7 cellular contexts compared by ENCODE assay signal in genomic region chr5:177509361-177509951, GRCh38. TPM values are rescaled to one million over a fixed set of nuclear protein-coding genes. Genes with fewer than 3 reads are reported as not detected.
DNase-seq lines count a peak whose midpoint lies in the region; ATAC-seq and TF ChIP-seq lines count a peak whose summit lies in the region.

TSS of gene DOK3 (minus strand) at chr5:177509826. CDS start at chr5:177509540, 286 bp downstream.

- H3K4me1 ChIP-seq in thyroid gland, result no peaks in the 10 kb centered on the region

- peak within 1 kb of the TSS in 1 of 3 donors; percentile 12 for H3K27ac ChIP-seq in thyroid gland

- H3K27me3 ChIP-seq in thyroid gland, result no peaks in the 10 kb centered on the region

- intact Hi-C loops in thyroid gland (cut with DNase I), result loop anchor here (10.0 kb wide), 1 partner anchor 395 kb away; no protein-coding TSS in a partner anchor

- H3K36me3 ChIP-seq in thyroid gland, result peaks cover 30 to 34% of the 10 kb centered on the region in 2 donors

- H3K9me3 ChIP-seq in thyroid gland, result no peaks in the 10 kb centered on the region

- peak within 1 kb of the TSS; percentile 10 for H3K4me3 ChIP-seq in fibroblast of villous mesenchyme (ENCODE audit: low read depth, low read length)
- H3K4me3 ChIP-seq in thyroid gland (replicated peaks in 1 of 3), result peak within 1 kb of the TSS in 1 of 3 donors; percentile 12

- H3K27ac Mint-ChIP-seq in stimulated activated effector memory CD8-positive, alpha-beta T cell treated with anti-CD3 and anti-CD28 coated beads, Interleukin-12 subunit alpha, Interleukin-12 subunit beta, amount 100 ng/mL, for 72 hours, result peak within 1 kb of the TSS; percentile 56

- WGBS in thyroid gland, 2 donors, result 47 to 53% methylated on average over 6 to 11 of the region's 20 CpGs

- no peak for TF ChIP-seq POLR2A in thyroid gland (IDR thresholded peaks at IDR 0.05)

- peak; percentile 62 for DNase-seq in MV-4-11 (lab: John Stamatoyannopoulos, UW)
- no peak for DNase-seq in fibroblast of villous mesenchyme (ENCODE audit: low read depth)
- DNase-seq in stimulated activated effector memory CD8-positive, alpha-beta T cell treated with anti-CD3 and anti-CD28 coated beads, Interleukin-12 subunit alpha, Interleukin-12 subunit beta, amount 100 ng/mL, for 72 hours (ENCODE audit: low spot score in 2 of 2), result no peak
- no peak for DNase-seq in thyroid gland

- ATAC-seq in GM19351 (IDR thresholded peaks at IDR 0.05; ENCODE audit: unreplicated experiment), result peak; percentile 36
- ATAC-seq in stimulated activated effector memory CD8-positive, alpha-beta T cell treated with anti-CD3 and anti-CD28 coated beads, Interleukin-12 subunit alpha, Interleukin-12 subunit beta, amount 100 ng/mL, for 72 hours, result no peak
- ATAC-seq in HG02678 (IDR thresholded peaks at IDR 0.05; ENCODE audit: unreplicated experiment), result no peak
- no peak for ATAC-seq in HG03521 (IDR thresholded peaks at IDR 0.05; ENCODE audit: unreplicated experiment)

- no peaks in the 10 kb centered on the region for H3K9me3 Mint-ChIP-seq in stimulated activated effector memory CD8-positive, alpha-beta T cell treated with anti-CD3 and anti-CD28 coated beads, Interleukin-12 subunit alpha, Interleukin-12 subunit beta, amount 100 ng/mL, for 72 hours

- TF ChIP-seq CTCF in fibroblast of villous mesenchyme (IDR thresholded peaks at IDR 0.05; ENCODE audit: insufficient read depth, low read depth, low read length), result no peak
- TF ChIP-seq CTCF in thyroid gland (IDR thresholded peaks at IDR 0.05), result no peak

- H3K4me1 Mint-ChIP-seq in stimulated activated effector memory CD8-positive, alpha-beta T cell treated with anti-CD3 and anti-CD28 coated beads, Interleukin-12 subunit alpha, Interleukin-12 subunit beta, amount 100 ng/mL, for 72 hours, result peaks cover 23% of the 10 kb centered on the region

- H3K4me3 Mint-ChIP-seq in stimulated activated effector memory CD8-positive, alpha-beta T cell treated with anti-CD3 and anti-CD28 coated beads, Interleukin-12 subunit alpha, Interleukin-12 subunit beta, amount 100 ng/mL, for 72 hours, result peak within 1 kb of the TSS; percentile 13

- H3K36me3 Mint-ChIP-seq in stimulated activated effector memory CD8-positive, alpha-beta T cell treated with anti-CD3 and anti-CD28 coated beads, Interleukin-12 subunit alpha, Interleukin-12 subunit beta, amount 100 ng/mL, for 72 hours, result peaks cover 55% of the 10 kb centered on the region

RNA-seq across cellular contexts. Expression of gene DOK3, which starts in this region (rescaled TPM):
- total RNA-seq in fibroblast of villous mesenchyme (2.6 TPM in 2 replicates), thyroid gland (1 to 10 TPM; 2.0 to 5.9 (median 3.5) TPM)
